In genomic region chr4:99876946-99877345, GRCh38 we compare ENCODE assay signal across 19 cellular contexts. TPM values are rescaled to one million over a fixed set of nuclear protein-coding genes. Genes with fewer than 3 reads are reported as not detected.
A peak's percentile ranks its signal among the peaks of the same experiment; 100 is the strongest.
DNase-seq lines count a peak whose midpoint lies in the region; ATAC-seq and TF ChIP-seq lines count a peak whose summit lies in the region.
"Had no signal": no experiment of that assay in that cellular context is flagged by ENCODE, and none has a peak within 500 bp of the region (broad histone marks: within the 10 kb centered on the region; RNA-seq: fewer than 3 reads in every experiment).

No MANE protein-coding gene starts in this region.

- no peak for TF ChIP-seq EP300 in sigmoid colon (IDR thresholded peaks at IDR 0.05)

- peak; percentile 18 for ATAC-seq in foreskin keratinocyte
- ATAC-seq in stimulated activated effector memory CD8-positive, alpha-beta T cell treated with anti-CD3 and anti-CD28 coated beads, Interleukin-12 subunit alpha, Interleukin-12 subunit beta, amount 100 ng/mL, for 72 hours: no peak
- ATAC-seq: Panc1 had no signal

- DNase-seq in activated T-cell treated with anti-CD3 and anti-CD28 coated beads, Interleukin-2, amount 50 U/mL, for 24 hours: no peak
- DNase-seq in activated T-cell treated with anti-CD3 and anti-CD28 coated beads, Interleukin-2, amount 50 U/mL, for 1 hour: no peak
- no peak for DNase-seq in activated T-helper 1 cell treated with anti-CD3 and anti-CD28 coated beads, Interleukin-12 subunit alpha, Interleukin-12 subunit beta, Interleukin-2, Interleukin-4 antibody, amounts not matched to agents 30 ng/mL and 10 ng/mL and 1 ng/mL, durations not matched to agents 14 hours and 24 hours and 36 hours (ENCODE audit: low spot score)
- DNase-seq in foreskin keratinocyte (no peak), sigmoid colon (no peak), dorsolateral prefrontal cortex (no peak), pons (ENCODE audit: low spot score) (no peak)
- DNase-seq in stimulated activated effector memory CD8-positive, alpha-beta T cell treated with anti-CD3 and anti-CD28 coated beads, Interleukin-12 subunit alpha, Interleukin-12 subunit beta, amount 100 ng/mL, for 72 hours (ENCODE audit: low spot score in 2 of 2): no peak
- DNase-seq: EL, IMR-90, MV-4-11, NCI-H1694, NCI-H2081 treated with DMSO at 0.1 percent for 48 hours, NCI-H2171 treated with DMSO at 0.1 percent for 48 hours, NCI-H524 treated with DMSO at 0.1 percent for 48 hours, NCI-H82 had no signal

- 92 to 93% methylated on average over 3 of the region's 3 CpGs for WGBS in sigmoid colon, 2 donors

- peaks cover 71% of the 10 kb centered on the region for H3K36me3 Mint-ChIP-seq in activated T-cell treated with anti-CD3 and anti-CD28 coated beads, Interleukin-2, amount 50 U/mL, for 24 hours (ENCODE audit: low read depth)
- H3K36me3 Mint-ChIP-seq in activated T-helper 1 cell treated with anti-CD3 and anti-CD28 coated beads, Interleukin-12 subunit alpha, Interleukin-12 subunit beta, Interleukin-2, Interleukin-4 antibody, amounts not matched to agents 30 ng/mL and 10 ng/mL and 1 ng/mL, durations not matched to agents 14 hours and 24 hours and 36 hours (ENCODE audit: low read depth): peaks cover 37% of the 10 kb centered on the region
- H3K36me3 Mint-ChIP-seq in stimulated activated effector memory CD8-positive, alpha-beta T cell treated with anti-CD3 and anti-CD28 coated beads, Interleukin-12 subunit alpha, Interleukin-12 subunit beta, amount 100 ng/mL, for 72 hours: peaks cover 46% of the 10 kb centered on the region

- H3K9me3 ChIP-seq in sigmoid colon: no peaks in the 10 kb centered on the region

- peak overlapping the region; percentile 40 for H3K27ac Mint-ChIP-seq in activated T-cell treated with anti-CD3 and anti-CD28 coated beads, Interleukin-2, amount 50 U/mL, for 24 hours
- peak overlapping the region; percentile 5 for H3K27ac Mint-ChIP-seq in activated T-helper 1 cell treated with anti-CD3 and anti-CD28 coated beads, Interleukin-12 subunit alpha, Interleukin-12 subunit beta, Interleukin-2, Interleukin-4 antibody, amounts not matched to agents 30 ng/mL and 10 ng/mL and 1 ng/mL, durations not matched to agents 14 hours and 24 hours and 36 hours
- H3K27ac Mint-ChIP-seq in stimulated activated effector memory CD8-positive, alpha-beta T cell treated with anti-CD3 and anti-CD28 coated beads, Interleukin-12 subunit alpha, Interleukin-12 subunit beta, amount 100 ng/mL, for 72 hours: no peak overlapping the region

- peaks cover 8% of the 10 kb centered on the region for H3K4me1 Mint-ChIP-seq in activated T-cell treated with anti-CD3 and anti-CD28 coated beads, Interleukin-2, amount 50 U/mL, for 24 hours (ENCODE audit: low read depth)
- no peaks in the 10 kb centered on the region for H3K4me1 Mint-ChIP-seq in activated T-helper 1 cell treated with anti-CD3 and anti-CD28 coated beads, Interleukin-12 subunit alpha, Interleukin-12 subunit beta, Interleukin-2, Interleukin-4 antibody, amounts not matched to agents 30 ng/mL and 10 ng/mL and 1 ng/mL, durations not matched to agents 14 hours and 24 hours and 36 hours (ENCODE audit: low read depth)
- no peaks in the 10 kb centered on the region for H3K4me1 Mint-ChIP-seq in stimulated activated effector memory CD8-positive, alpha-beta T cell treated with anti-CD3 and anti-CD28 coated beads, Interleukin-12 subunit alpha, Interleukin-12 subunit beta, amount 100 ng/mL, for 72 hours

- TF ChIP-seq CTCF in foreskin keratinocyte (conservative IDR thresholded peaks at IDR 0.05) (no peak), sigmoid colon (IDR thresholded peaks at IDR 0.05) (no peak), dorsolateral prefrontal cortex (IDR thresholded peaks at IDR 0.05 in 54 of 56, conservative IDR thresholded peaks at IDR 0.05 in 2 of 56; ENCODE audit: low read depth in 1 of 56, partially characterized antibody in 56 of 56) (no peak)

- no peaks in the 10 kb centered on the region for H3K9me3 Mint-ChIP-seq in activated T-cell treated with anti-CD3 and anti-CD28 coated beads, Interleukin-2, amount 50 U/mL, for 24 hours
- H3K9me3 Mint-ChIP-seq in activated T-helper 1 cell treated with anti-CD3 and anti-CD28 coated beads, Interleukin-12 subunit alpha, Interleukin-12 subunit beta, Interleukin-2, Interleukin-4 antibody, amounts not matched to agents 30 ng/mL and 10 ng/mL and 1 ng/mL, durations not matched to agents 14 hours and 24 hours and 36 hours: no peaks in the 10 kb centered on the region
- no peaks in the 10 kb centered on the region for H3K9me3 Mint-ChIP-seq in stimulated activated effector memory CD8-positive, alpha-beta T cell treated with anti-CD3 and anti-CD28 coated beads, Interleukin-12 subunit alpha, Interleukin-12 subunit beta, amount 100 ng/mL, for 72 hours
- H3K9me3 Mint-ChIP-seq: CD14-positive monocyte had no signal

- H3K27me3 Mint-ChIP-seq in activated T-cell treated with anti-CD3 and anti-CD28 coated beads, Interleukin-2, amount 50 U/mL, for 24 hours: no peaks in the 10 kb centered on the region
- H3K27me3 Mint-ChIP-seq in activated T-helper 1 cell treated with anti-CD3 and anti-CD28 coated beads, Interleukin-12 subunit alpha, Interleukin-12 subunit beta, Interleukin-2, Interleukin-4 antibody, amounts not matched to agents 30 ng/mL and 10 ng/mL and 1 ng/mL, durations not matched to agents 14 hours and 24 hours and 36 hours (ENCODE audit: insufficient read depth): no peaks in the 10 kb centered on the region

- no peak for TF ChIP-seq POLR2A in sigmoid colon (IDR thresholded peaks at IDR 0.05)

- intact Hi-C loops in activated T-helper 1 cell treated with anti-CD3 and anti-CD28 coated beads, Interleukin-12 subunit alpha, Interleukin-12 subunit beta, Interleukin-2, Interleukin-4 antibody, amounts not matched to agents 30 ng/mL and 10 ng/mL and 1 ng/mL, durations not matched to agents 14 hours and 24 hours and 36 hours (cut with micrococcal nuclease): no loop called here
- intact Hi-C loops in sigmoid colon (cut with DNase I) (no loop called here), dorsolateral prefrontal cortex (cut with DNase I) (no loop called here)

- no peak overlapping the region for H3K4me3 Mint-ChIP-seq in activated T-cell treated with anti-CD3 and anti-CD28 coated beads, Interleukin-2, amount 50 U/mL, for 24 hours
- no peak overlapping the region for H3K4me3 Mint-ChIP-seq in activated T-helper 1 cell treated with anti-CD3 and anti-CD28 coated beads, Interleukin-12 subunit alpha, Interleukin-12 subunit beta, Interleukin-2, Interleukin-4 antibody, amounts not matched to agents 30 ng/mL and 10 ng/mL and 1 ng/mL, durations not matched to agents 14 hours and 24 hours and 36 hours
- H3K4me3 Mint-ChIP-seq in stimulated activated effector memory CD8-positive, alpha-beta T cell treated with anti-CD3 and anti-CD28 coated beads, Interleukin-12 subunit alpha, Interleukin-12 subunit beta, amount 100 ng/mL, for 72 hours: no peak overlapping the region
- H3K4me3 Mint-ChIP-seq: CD14-positive monocyte had no signal

- H3K27ac ChIP-seq in foreskin keratinocyte (no peak overlapping the region), sigmoid colon (peak overlapping the region; percentile 47 to 72 (median 64)), dorsolateral prefrontal cortex (no peak overlapping the region)
- H3K27ac ChIP-seq: KMS-11 had no signal

- H3K27me3 ChIP-seq in foreskin keratinocyte (no peaks in the 10 kb centered on the region), sigmoid colon (no peaks in the 10 kb centered on the region), dorsolateral prefrontal cortex (no peaks in the 10 kb centered on the region)

- H3K4me1 ChIP-seq in foreskin keratinocyte: no peaks in the 10 kb centered on the region
- H3K4me1 ChIP-seq in sigmoid colon: peaks cover 0 to 39% (median 26%) of the 10 kb centered on the region in 4 donors

- H3K36me3 ChIP-seq in sigmoid colon: peaks cover 14 to 46% (median 29%) of the 10 kb centered on the region in 4 donors

- no peak overlapping the region for H3K4me3 ChIP-seq in sigmoid colon
- no peak overlapping the region for H3K4me3 ChIP-seq in dorsolateral prefrontal cortex

RNA-seq across cellular contexts. Expression of gene LAMTOR3, which starts 17.3 kb away (rescaled TPM):
- 28.6 and 29.7 TPM in 2 replicates for total RNA-seq in activated T-helper 1 cell treated with anti-CD3 and anti-CD28 coated beads, Interleukin-12 subunit alpha, Interleukin-12 subunit beta, Interleukin-2, Interleukin-4 antibody, amounts not matched to agents 30 ng/mL and 10 ng/mL and 1 ng/mL, durations not matched to agents 14 hours and 24 hours and 36 hours
- total RNA-seq in foreskin keratinocyte (34.4 and 41.2 TPM in 2 replicates), sigmoid colon (10 to 100 TPM; 36.6 to 77.2 (median 62.2) TPM), dorsolateral prefrontal cortex (10 to 100 TPM; 26.6 to 58.4 (median 43.5) TPM)
- polyA plus RNA-seq in foreskin keratinocyte (36.4 and 37.0 TPM in 2 replicates), sigmoid colon (100 to 1,000 TPM in 2 of 3 donors, 10 to 100 TPM in 1; 54.6 to 201 (median 108) TPM)

Comparison
In these comparisons a context has a peak if more than half of its experiments do, and no peak if none do; other contexts are left out.
1. H3K27ac ChIP-seq: peak in sigmoid colon (4 of 4); none in foreskin keratinocyte (single experiment) and dorsolateral prefrontal cortex (0 of 59).